Comparison of ENCODE assay signal across 8 cellular contexts in genomic region chr1:181044449-181044966, GRCh38. TPM values are rescaled to one million over a fixed set of nuclear protein-coding genes. Genes with fewer than 3 reads are reported as not detected.
DNase-seq lines count a peak whose midpoint lies in the region; ATAC-seq and TF ChIP-seq lines count a peak whose summit lies in the region.

No MANE protein-coding gene starts in this region.

- H3K27me3 ChIP-seq in CD8-positive, alpha-beta T cell (ENCODE audit: insufficient read depth, low read length), result no peaks in the 10 kb centered on the region
- H3K27me3 ChIP-seq in smooth muscle cell (ENCODE audit: low read depth), result no peaks in the 10 kb centered on the region

- H3K4me3 ChIP-seq in CD8-positive, alpha-beta T cell (ENCODE audit: low read depth, low read length), result no peak overlapping the region
- H3K4me3 ChIP-seq in smooth muscle cell, result no peak overlapping the region

- ATAC-seq in CD8-positive, alpha-beta T cell, result peak; percentile 92
- ATAC-seq in GM19397 (IDR thresholded peaks at IDR 0.05; ENCODE audit: unreplicated experiment) (peak; percentile 85), HG03460 (IDR thresholded peaks at IDR 0.05; ENCODE audit: unreplicated experiment) (peak; percentile 88)
- ATAC-seq in activated naive CD4-positive, alpha-beta T cell treated with anti-CD3 and anti-CD28 coated beads, Interleukin-2, amount 50 U/mL, for 72 hours, result peak; percentile 96 to 98

- peak overlapping the region; percentile 91 for H3K27ac Mint-ChIP-seq in CD8-positive, alpha-beta T cell
- H3K27ac Mint-ChIP-seq in activated naive CD4-positive, alpha-beta T cell treated with anti-CD3 and anti-CD28 coated beads, Interleukin-2, amount 50 U/mL, for 72 hours, result peak overlapping the region; percentile 68 to 87

- H3K4me1 ChIP-seq in CD8-positive, alpha-beta T cell (ENCODE audit: insufficient read depth, low read length), result peaks cover 22% of the 10 kb centered on the region
- H3K4me1 ChIP-seq in smooth muscle cell (ENCODE audit: low read depth), result no peaks in the 10 kb centered on the region

- POLR2A ChIA-PET in CD8-positive, alpha-beta T cell (lab: Charles Lee), result interaction anchor here (1.1 kb wide), 1 partner anchor 11 kb away, joined by 3 read pairs; the partner anchor contains the start of gene MR1

- H3K36me3 Mint-ChIP-seq in CD8-positive, alpha-beta T cell, result peaks cover 53% of the 10 kb centered on the region
- H3K36me3 Mint-ChIP-seq in activated naive CD4-positive, alpha-beta T cell treated with anti-CD3 and anti-CD28 coated beads, Interleukin-2, amount 50 U/mL, for 72 hours, result peaks cover 6 to 17% of the 10 kb centered on the region in 2 donors

- intact Hi-C loops in CD8-positive, alpha-beta T cell (cut with DNase I, micrococcal nuclease), result no loop called here

- H2AFZ ChIP-seq in smooth muscle cell (ENCODE audit: low read depth), result no peak overlapping the region

- TF ChIP-seq CTCF in CD8-positive, alpha-beta T cell (IDR thresholded peaks at IDR 0.05), result no peak
- no peak for TF ChIP-seq CTCF in smooth muscle cell (IDR thresholded peaks at IDR 0.05; ENCODE audit: borderline replicate concordance, insufficient read depth, poor library complexity, severe bottlenecking)

- WGBS in smooth muscle cell (ENCODE audit: low lambda C conversion rate), result 75% methylated on average over 5 of the region's 5 CpGs

- H3K4me3 Mint-ChIP-seq in CD8-positive, alpha-beta T cell, result peak overlapping the region; percentile 21

- DNase-seq in CD8-positive, alpha-beta T cell, result peak in 4 of 7 experiments; percentile 22 to 54 (median 35)
- DNase-seq in activated naive CD4-positive, alpha-beta T cell treated with anti-CD3 and anti-CD28 coated beads, Interleukin-2, amount 50 U/mL, for 72 hours (ENCODE audit: low spot score in 2 of 2), result peak in 1 of 2 donors; percentile 41
- DNase-seq in smooth muscle cell (lab: John Stamatoyannopoulos, UW; ENCODE audit: unreplicated experiment) (no peak), hippocampal formation (lab: John Stamatoyannopoulos, UW) (no peak), NCI-H187 treated with DMSO at 0.1 percent for 48 hours (lab: John Stamatoyannopoulos, UW) (no peak), amniotic stem cell (lab: John Stamatoyannopoulos, UW) (no peak)

- H3K9me3 ChIP-seq in CD8-positive, alpha-beta T cell (ENCODE audit: low read length), result no peaks in the 10 kb centered on the region
- H3K9me3 ChIP-seq in smooth muscle cell (replicated peaks; ENCODE audit: low read depth), result no peaks in the 10 kb centered on the region

- H3K27me3 Mint-ChIP-seq in CD8-positive, alpha-beta T cell (ENCODE audit: low read depth), result no peaks in the 10 kb centered on the region

- no peaks in the 10 kb centered on the region for H3K36me3 ChIP-seq in CD8-positive, alpha-beta T cell (ENCODE audit: insufficient read depth, low read length)
- H3K36me3 ChIP-seq in smooth muscle cell (ENCODE audit: low read depth), result no peaks in the 10 kb centered on the region

- H3K4me2 ChIP-seq in smooth muscle cell, result no peak overlapping the region

- CTCF ChIA-PET in CD8-positive, alpha-beta T cell (lab: Charles Lee), result interaction anchor here (1.8 to 3.3 kb wide), 2 partner anchors 98 to 381 kb away, joined by 4 to 20 read pairs; no protein-coding TSS in a partner anchor

- H3K4me1 Mint-ChIP-seq in CD8-positive, alpha-beta T cell (ENCODE audit: low read depth), result peaks cover 45% of the 10 kb centered on the region

- no peak overlapping the region for H3K27ac ChIP-seq in CD8-positive, alpha-beta T cell (ENCODE audit: low read depth, low read length)
- peak overlapping the region; percentile 44 for H3K27ac ChIP-seq in smooth muscle cell (ENCODE audit: low read depth)

- no peaks in the 10 kb centered on the region for H3K9me3 Mint-ChIP-seq in CD8-positive, alpha-beta T cell
- H3K9me3 Mint-ChIP-seq in activated naive CD4-positive, alpha-beta T cell treated with anti-CD3 and anti-CD28 coated beads, Interleukin-2, amount 50 U/mL, for 72 hours, result no peaks in the 10 kb centered on the region

- H3K9ac ChIP-seq in smooth muscle cell (ENCODE audit: low read depth), result no peak overlapping the region

- H4K20me1 ChIP-seq in smooth muscle cell (ENCODE audit: low read depth), result no peaks in the 10 kb centered on the region

- H3K79me2 ChIP-seq in smooth muscle cell (ENCODE audit: low read depth), result no peaks in the 10 kb centered on the region

- H3F3A ChIP-seq in smooth muscle cell (ENCODE audit: low read depth), result no peaks in the 10 kb centered on the region

RNA-seq across cellular contexts. Expression of gene MR1, which starts 10.7 kb away (rescaled TPM):
- total RNA-seq in CD8-positive, alpha-beta T cell, result 10 to 100 TPM; 15.4 to 16.0 TPM
- 10 to 100 TPM; 13.5 to 27.4 TPM for total RNA-seq in activated naive CD4-positive, alpha-beta T cell treated with anti-CD3 and anti-CD28 coated beads, Interleukin-2, amount 50 U/mL, for 72 hours
- total RNA-seq in smooth muscle cell, result 1.4 and 2.1 TPM in 2 replicates
- polyA plus RNA-seq in smooth muscle cell, result 0.26 and 1.2 TPM in 2 replicates

RNA-seq across cellular contexts. Expression of gene STX6, which starts 21.8 kb away (rescaled TPM):
- total RNA-seq in CD8-positive, alpha-beta T cell, result 1 to 10 TPM; 4.9 to 5.2 TPM
- total RNA-seq in activated naive CD4-positive, alpha-beta T cell treated with anti-CD3 and anti-CD28 coated beads, Interleukin-2, amount 50 U/mL, for 72 hours, result 10 to 100 TPM; 18.7 to 20.3 TPM
- 16.9 and 19.2 TPM in 2 replicates for total RNA-seq in smooth muscle cell
- 9.3 and 12.2 TPM in 2 replicates for polyA plus RNA-seq in smooth muscle cell

RNA-seq across cellular contexts. Expression of gene IER5, which starts 44.0 kb away (rescaled TPM):
- total RNA-seq in CD8-positive, alpha-beta T cell, result 10 to 100 TPM; 74.7 to 76.6 TPM
- 10 to 100 TPM; 20.3 to 68.4 TPM for total RNA-seq in activated naive CD4-positive, alpha-beta T cell treated with anti-CD3 and anti-CD28 coated beads, Interleukin-2, amount 50 U/mL, for 72 hours
- 32.6 and 35.1 TPM in 2 replicates for total RNA-seq in smooth muscle cell
- polyA plus RNA-seq in smooth muscle cell, result 39.9 and 56.2 TPM in 2 replicates

Comparison
In these comparisons a context has a peak if more than half of its experiments do, and no peak if none do; other contexts are left out.
1. DNase-seq: peak in CD8-positive, alpha-beta T cell (4 of 7); none in smooth muscle cell (single experiment), hippocampal formation (0 of 2), NCI-H187 treated with DMSO at 0.1 percent for 48 hours (single experiment) and amniotic stem cell (single experiment).
2. Peak in every context shown above with its lines, with median percentiles within 50 percentile points of each other: ATAC-seq.